ENCODE assay signal across 3 cellular contexts in the genomic region with DNA sequence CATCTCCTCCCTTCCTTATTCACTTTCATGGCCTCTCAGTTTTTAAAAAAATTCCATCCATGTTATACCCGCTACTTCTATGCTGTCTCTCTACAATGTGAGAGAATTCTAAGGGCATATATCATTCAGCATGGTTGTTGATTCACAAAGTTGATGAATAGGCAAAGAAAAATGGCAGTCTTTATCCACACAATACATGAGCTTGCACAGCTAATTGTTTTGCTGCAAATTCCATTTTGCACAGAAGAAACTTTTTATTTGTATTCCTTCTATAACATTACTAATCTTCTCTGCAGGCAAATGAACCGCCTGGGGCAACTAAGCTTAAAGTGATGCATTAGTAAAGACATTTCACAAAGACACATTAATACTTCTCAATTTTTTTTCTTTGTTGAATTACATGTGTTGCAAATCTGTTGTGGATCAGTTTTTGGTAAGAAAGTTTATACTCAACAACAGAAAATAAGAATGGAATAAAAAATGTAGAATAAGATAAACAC.
"Had no signal": no experiment of that assay in that cellular context is flagged by ENCODE, and none has a peak within 500 bp of the region (broad histone marks: within the 10 kb centered on the region; RNA-seq: fewer than 3 reads in every experiment).

No MANE protein-coding gene starts in this region.

- DNase-seq: GDM1, GF-D8 had no signal

- ATAC-seq: GM12878 had no signal

- H3K4me3 ChIP-seq: GM12878 had no signal
